In the genomic region with DNA sequence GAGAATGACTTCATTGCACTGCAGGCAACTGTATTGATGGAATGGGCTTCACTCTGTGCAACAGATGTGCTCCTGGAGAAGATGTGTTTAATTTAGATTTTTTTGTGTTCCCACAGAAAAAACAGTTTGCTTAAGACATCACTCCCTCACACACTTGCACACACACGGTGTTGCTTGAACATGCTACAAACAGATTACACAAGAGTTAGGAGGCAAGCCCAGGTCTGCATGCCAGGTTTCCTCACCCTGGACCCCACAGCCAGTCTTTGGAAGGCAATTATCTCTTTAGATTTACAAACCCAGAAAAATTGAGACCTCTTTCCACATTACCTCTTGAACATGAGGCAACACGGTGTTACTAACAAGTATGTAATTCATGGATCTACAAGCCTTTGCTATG, we compare ENCODE assay signal across 17 cellular contexts.
DNase-seq lines count a peak whose midpoint lies in the region; ATAC-seq and TF ChIP-seq lines count a peak whose summit lies in the region.
"Had no signal": no experiment of that assay in that cellular context is flagged by ENCODE, and none has a peak within 500 bp of the region (broad histone marks: within the 10 kb centered on the region; RNA-seq: fewer than 3 reads in every experiment).

No MANE protein-coding gene starts in this region.

- POLR2A ChIA-PET in BJ (lab: Charles Lee), result no interaction called here

- CTCF ChIA-PET in BJ (lab: Yijun Ruan, JAX), result interaction anchor here (0.6 kb wide), 1 partner anchor 45 kb away, joined by 3 read pairs; no protein-coding TSS in a partner anchor

- H3K27me3 ChIP-seq in BJ (ENCODE audit: control insufficient read depth, insufficient read depth, low read length), result no peaks in the 10 kb centered on the region

- no peaks in the 10 kb centered on the region for H3K36me3 ChIP-seq in BJ (ENCODE audit: control insufficient read depth, insufficient read depth, low read length)

- no peak overlapping the region for H3K4me3 ChIP-seq in BJ (ENCODE audit: low read depth, low read length)
- H3K4me3 ChIP-seq in fibroblast of mammary gland (ENCODE audit: control insufficient read depth, low read depth, low read length), result no peak overlapping the region
- H3K4me3 ChIP-seq: A549 had no signal

- TF ChIP-seq CTCF in BJ (IDR thresholded peaks at IDR 0.05; ENCODE audit: insufficient read depth, low read depth, low read length) (no peak), fibroblast of mammary gland (conservative IDR thresholded peaks at IDR 0.05; ENCODE audit: control insufficient read depth, insufficient read depth, low read depth, low read length) (no peak), omental fat pad (IDR thresholded peaks at IDR 0.05) (no peak)

- peak; percentile 66 for ATAC-seq in omental fat pad (ENCODE audit: low FRiP score)
- no peak for ATAC-seq in GM21390 (IDR thresholded peaks at IDR 0.05; ENCODE audit: unreplicated experiment)

- DNase-seq in BJ (ENCODE audit: low read depth) (peak; percentile 59), NCI-H345 (lab: John Stamatoyannopoulos, UW) (peak; percentile 38), fibroblast of mammary gland (ENCODE audit: low read depth) (peak; percentile 21), omental fat pad (ENCODE audit: low spot score) (no peak), activated T-cell treated with anti-CD3 and anti-CD28 coated beads for 4 hours (no peak), NCI-H82 (lab: John Stamatoyannopoulos, UW) (no peak)
- DNase-seq in stimulated activated CD4-positive, alpha-beta T cell treated with anti-CD3 and anti-CD28 coated beads, Interleukin-4, amount 100 ng/mL, for 24 hours, result no peak
- DNase-seq: AML-193; CD4-positive, CD25-positive, alpha-beta regulatory T cell; GOT3; KBM-7; NCI-H1105; NCI-H2171; NCI-H510A; SHP77 treated with DMSO at 0.1 percent for 48 hours had no signal

Comparison
In these comparisons a context has a peak if more than half of its experiments do, and no peak if none do; other contexts are left out.
1. DNase-seq: peak in BJ (single experiment), NCI-H345 (single experiment) and fibroblast of mammary gland (single experiment); none in omental fat pad (single experiment), stimulated activated CD4-positive, alpha-beta T cell treated with anti-CD3 and anti-CD28 coated beads, Interleukin-4, amount 100 ng/mL, for 24 hours (single experiment), activated T-cell treated with anti-CD3 and anti-CD28 coated beads for 4 hours (single experiment) and NCI-H82 (single experiment).